23 cellular contexts compared by ENCODE assay signal in the genomic region with DNA sequence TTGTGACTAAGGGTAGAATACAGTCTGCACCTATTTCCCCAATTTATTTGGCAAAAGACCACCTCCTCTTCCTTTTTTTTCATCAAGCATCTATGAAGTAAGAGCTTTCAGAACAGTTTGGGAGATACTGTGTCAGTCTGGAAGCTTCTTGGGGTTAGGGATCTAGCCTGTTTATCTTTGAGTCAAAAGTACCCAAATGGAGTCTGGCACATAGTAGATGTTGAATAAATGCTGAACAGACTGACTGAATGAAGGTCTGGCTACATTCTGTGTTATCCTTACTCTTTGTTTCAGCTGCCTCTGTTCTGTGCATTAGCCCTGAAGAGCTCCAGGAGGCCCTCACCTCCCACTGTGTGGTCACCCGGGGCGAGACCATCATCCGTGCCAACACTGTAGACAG.
"Had no signal": no experiment of that assay in that cellular context is flagged by ENCODE, and none has a peak within 500 bp of the region (broad histone marks: within the 10 kb centered on the region; RNA-seq: fewer than 3 reads in every experiment).

No MANE protein-coding gene starts in this region.

- H3K4me1 ChIP-seq: esophagus muscularis mucosa, foreskin keratinocyte, gastroesophageal sphincter, heart right ventricle, left lung, lower lobe of right lung had no signal

- FAIRE-seq: colon, endothelial cell of umbilical vein, frontal cortex, islet of Langerhans, keratinocyte had no signal

- H3K4me3 ChIP-seq: coronary artery, dorsolateral prefrontal cortex, esophagus muscularis mucosa, gastroesophageal sphincter, heart right ventricle, left lung, lower lobe of right lung, mucosa of descending colon had no signal

- H3K36me3 Mint-ChIP-seq: mesothelial cell of epicardium had no signal

- ATAC-seq: foreskin keratinocyte, gastroesophageal sphincter, heart right ventricle, left cardiac atrium, left lung, left ventricle myocardium superior, lower lobe of right lung, mucosa of descending colon had no signal

- DNase-seq: dermis blood vessel endothelial cell; dorsolateral prefrontal cortex; effector CD4-positive, alpha-beta T cell; effector memory CD4-positive, alpha-beta T cell; foreskin keratinocyte; head of caudate nucleus; heart right ventricle; hippocampal formation; left cardiac atrium; left ventricle myocardium superior; lower lobe of right lung; mesenchymal stem cell; mucosa of descending colon had no signal

- H3K9me3 Mint-ChIP-seq: mesothelial cell of epicardium had no signal

- H3K9me3 ChIP-seq: esophagus muscularis mucosa, gastroesophageal sphincter, heart right ventricle, left lung, lower lobe of right lung, mucosa of descending colon had no signal

- H3K4me3 Mint-ChIP-seq: mesothelial cell of epicardium had no signal

- H3K36me3 ChIP-seq: esophagus muscularis mucosa, gastroesophageal sphincter, heart right ventricle, left lung, lower lobe of right lung had no signal

- H3K27ac ChIP-seq: coronary artery, dorsolateral prefrontal cortex, esophagus muscularis mucosa, foreskin keratinocyte, gastroesophageal sphincter, heart right ventricle, left lung, lower lobe of right lung had no signal

- H3K4me1 Mint-ChIP-seq: mesothelial cell of epicardium had no signal

- H3K27ac Mint-ChIP-seq: mesothelial cell of epicardium had no signal
